In the genomic region with DNA sequence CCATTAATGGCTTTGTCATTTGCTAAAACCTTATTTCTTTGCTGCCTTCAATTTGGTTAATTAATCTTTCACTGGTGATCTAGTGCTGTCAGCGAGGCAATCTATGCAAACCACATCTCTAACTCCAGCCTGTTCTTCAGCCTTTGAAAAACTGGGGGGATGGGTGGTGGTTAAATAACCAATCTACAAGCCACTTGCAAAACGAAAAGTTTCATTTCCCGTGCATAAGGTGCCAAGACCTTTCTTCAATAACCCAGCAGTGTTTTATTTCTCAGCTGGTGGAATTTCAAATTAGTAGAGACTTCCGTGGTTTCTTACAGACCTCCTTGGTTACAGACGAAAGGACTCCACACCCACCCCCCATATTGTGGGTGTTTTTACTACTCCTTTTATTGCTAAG, we compare ENCODE assay signal across 8 cellular contexts.
A peak's percentile ranks its signal among the peaks of the same experiment; 100 is the strongest.
DNase-seq lines count a peak whose midpoint lies in the region; ATAC-seq and TF ChIP-seq lines count a peak whose summit lies in the region.

No MANE protein-coding gene starts in this region.

- CTCF ChIA-PET in WTC11 (lab: Charles Lee) = no interaction called here

- DNase-seq in stimulated activated CD4-positive, alpha-beta T cell treated with anti-CD3 and anti-CD28 coated beads, Interleukin-15, amount 100 ng/mL, for 24 hours = peak; percentile 57
- no peak for DNase-seq in stimulated activated CD4-positive, alpha-beta T cell treated with anti-CD3 and anti-CD28 coated beads, Interleukin-12 subunit alpha, Interleukin-12 subunit beta, amount 100 ng/mL, for 4 hours
- DNase-seq in activated T-helper 1 cell treated with anti-CD3 and anti-CD28 coated beads, Interleukin-12 subunit alpha, Interleukin-12 subunit beta, Interleukin-2, Interleukin-4 antibody, amounts not matched to agents 30 ng/mL and 10 ng/mL and 1 ng/mL, durations not matched to agents 14 hours and 24 hours and 36 hours (ENCODE audit: low spot score) = peak; percentile 36
- no peak for DNase-seq in DMS153 (lab: John Stamatoyannopoulos, UW)
- DNase-seq in GOT3 (lab: John Stamatoyannopoulos, UW) = no peak
- DNase-seq in WTC11 (ENCODE audit: low spot score) = no peak
- no peak for DNase-seq in occipital lobe (lab: John Stamatoyannopoulos, UW)

- POLR2A ChIA-PET in WTC11 (lab: Charles Lee) = no interaction called here

- TF ChIP-seq CTCF in WTC11 (IDR thresholded peaks at IDR 0.05) = no peak

- intact Hi-C loops in activated T-helper 1 cell treated with anti-CD3 and anti-CD28 coated beads, Interleukin-12 subunit alpha, Interleukin-12 subunit beta, Interleukin-2, Interleukin-4 antibody, amounts not matched to agents 30 ng/mL and 10 ng/mL and 1 ng/mL, durations not matched to agents 14 hours and 24 hours and 36 hours (cut with micrococcal nuclease) = loop anchor here (1.0 to 5.0 kb wide), 9 partner anchors 16 to 443 kb away; partner anchors contain the start of gene MLLT3

- H3K27ac Mint-ChIP-seq in activated T-helper 1 cell treated with anti-CD3 and anti-CD28 coated beads, Interleukin-12 subunit alpha, Interleukin-12 subunit beta, Interleukin-2, Interleukin-4 antibody, amounts not matched to agents 30 ng/mL and 10 ng/mL and 1 ng/mL, durations not matched to agents 14 hours and 24 hours and 36 hours = peak overlapping the region; percentile 27
- no peak overlapping the region for H3K27ac Mint-ChIP-seq in WTC11

- H3K36me3 Mint-ChIP-seq in activated T-helper 1 cell treated with anti-CD3 and anti-CD28 coated beads, Interleukin-12 subunit alpha, Interleukin-12 subunit beta, Interleukin-2, Interleukin-4 antibody, amounts not matched to agents 30 ng/mL and 10 ng/mL and 1 ng/mL, durations not matched to agents 14 hours and 24 hours and 36 hours (ENCODE audit: low read depth) = no peaks in the 10 kb centered on the region
- H3K36me3 Mint-ChIP-seq in WTC11 = no peaks in the 10 kb centered on the region

- peaks cover 2% of the 10 kb centered on the region for H3K27me3 Mint-ChIP-seq in activated T-helper 1 cell treated with anti-CD3 and anti-CD28 coated beads, Interleukin-12 subunit alpha, Interleukin-12 subunit beta, Interleukin-2, Interleukin-4 antibody, amounts not matched to agents 30 ng/mL and 10 ng/mL and 1 ng/mL, durations not matched to agents 14 hours and 24 hours and 36 hours (ENCODE audit: insufficient read depth)
- peaks cover 21% of the 10 kb centered on the region for H3K27me3 Mint-ChIP-seq in WTC11 (ENCODE audit: low read depth)

- peak; percentile 96 for ATAC-seq in HG03175 (IDR thresholded peaks at IDR 0.05; ENCODE audit: unreplicated experiment)
- ATAC-seq in WTC11 = no peak

- H3K4me1 Mint-ChIP-seq in activated T-helper 1 cell treated with anti-CD3 and anti-CD28 coated beads, Interleukin-12 subunit alpha, Interleukin-12 subunit beta, Interleukin-2, Interleukin-4 antibody, amounts not matched to agents 30 ng/mL and 10 ng/mL and 1 ng/mL, durations not matched to agents 14 hours and 24 hours and 36 hours (ENCODE audit: low read depth) = peaks cover 64% of the 10 kb centered on the region
- peaks cover 19% of the 10 kb centered on the region for H3K4me1 Mint-ChIP-seq in WTC11

- H3K9me3 Mint-ChIP-seq in activated T-helper 1 cell treated with anti-CD3 and anti-CD28 coated beads, Interleukin-12 subunit alpha, Interleukin-12 subunit beta, Interleukin-2, Interleukin-4 antibody, amounts not matched to agents 30 ng/mL and 10 ng/mL and 1 ng/mL, durations not matched to agents 14 hours and 24 hours and 36 hours = peaks cover 6% of the 10 kb centered on the region
- H3K9me3 Mint-ChIP-seq in WTC11 = no peaks in the 10 kb centered on the region

- peak overlapping the region; percentile 36 for H3K4me3 Mint-ChIP-seq in activated T-helper 1 cell treated with anti-CD3 and anti-CD28 coated beads, Interleukin-12 subunit alpha, Interleukin-12 subunit beta, Interleukin-2, Interleukin-4 antibody, amounts not matched to agents 30 ng/mL and 10 ng/mL and 1 ng/mL, durations not matched to agents 14 hours and 24 hours and 36 hours
- no peak overlapping the region for H3K4me3 Mint-ChIP-seq in WTC11

TF ChIP-seq in WTC11, 78 proteins besides CTCF, POLR2A, EP300 and RAD21:
- no peak for TF ChIP-seq HMGXB4 (CRISPR knock-in tag; IDR thresholded peaks at IDR 0.05)
- no peak for TF ChIP-seq ZMAT4 (CRISPR knock-in tag; IDR thresholded peaks at IDR 0.05)
- no peak for TF ChIP-seq ZSCAN18 (CRISPR knock-in tag; IDR thresholded peaks at IDR 0.05)
- no peak for TF ChIP-seq JAZF1 (CRISPR knock-in tag; IDR thresholded peaks at IDR 0.05)
- no peak for TF ChIP-seq SMAD4 (CRISPR knock-in tag; IDR thresholded peaks at IDR 0.05)

Comparison
In these comparisons a context has a peak if more than half of its experiments do, and no peak if none do; other contexts are left out.
1. DNase-seq: peak in stimulated activated CD4-positive, alpha-beta T cell treated with anti-CD3 and anti-CD28 coated beads, Interleukin-15, amount 100 ng/mL, for 24 hours (single experiment) and activated T-helper 1 cell treated with anti-CD3 and anti-CD28 coated beads, Interleukin-12 subunit alpha, Interleukin-12 subunit beta, Interleukin-2, Interleukin-4 antibody, amounts not matched to agents 30 ng/mL and 10 ng/mL and 1 ng/mL, durations not matched to agents 14 hours and 24 hours and 36 hours (single experiment); none in stimulated activated CD4-positive, alpha-beta T cell treated with anti-CD3 and anti-CD28 coated beads, Interleukin-12 subunit alpha, Interleukin-12 subunit beta, amount 100 ng/mL, for 4 hours (single experiment), DMS153 (single experiment), GOT3 (single experiment), WTC11 (single experiment) and occipital lobe (single experiment).